ENCODE assay signal across 8 cellular contexts in the genomic region with DNA sequence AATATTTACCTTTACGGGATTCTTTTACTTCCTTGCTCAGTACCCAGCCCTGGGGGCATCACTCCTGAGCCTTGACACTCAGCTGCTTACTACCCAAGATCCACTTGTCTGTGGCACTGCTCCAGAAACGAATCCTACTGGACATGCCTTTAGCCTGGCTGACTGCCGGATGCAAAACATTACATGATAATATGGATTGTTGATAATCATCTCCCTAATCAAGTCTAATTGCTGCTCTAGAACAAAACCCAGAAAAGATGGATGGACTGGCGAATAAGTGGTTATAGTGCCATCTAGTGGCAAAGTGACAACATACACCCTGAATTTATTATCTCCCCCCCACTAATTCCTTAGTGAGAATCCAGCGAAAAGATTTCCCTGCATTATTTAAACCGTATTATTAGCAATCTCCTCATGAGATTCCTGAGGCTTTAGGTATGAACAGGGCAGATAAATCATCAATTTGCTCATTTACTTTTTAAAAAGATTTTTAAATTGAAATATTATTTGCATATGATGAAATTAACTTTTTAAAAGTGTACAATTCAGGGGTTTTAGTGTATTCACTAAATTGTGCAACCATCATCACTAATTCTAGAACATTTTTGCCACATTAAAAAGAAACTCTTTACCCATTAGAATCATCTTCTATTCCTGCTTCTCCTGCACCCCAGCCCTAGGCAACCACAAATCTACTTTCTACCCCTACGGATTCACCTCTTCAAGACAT.
A peak's percentile ranks its signal among the peaks of the same experiment; 100 is the strongest.
DNase-seq lines count a peak whose midpoint lies in the region; ATAC-seq, FAIRE-seq and TF ChIP-seq lines count a peak whose summit lies in the region.

No MANE protein-coding gene starts in this region.

- peak; percentile 94 for FAIRE-seq in GM19239 (lab: Jason Lieb, UNC)

- H3K4me3 ChIP-seq in WI38 (ENCODE audit: low read depth, low read length) = no peak overlapping the region

- ATAC-seq in HG03039 (IDR thresholded peaks at IDR 0.05; ENCODE audit: unreplicated experiment) = no peak
- ATAC-seq in GM21737 (IDR thresholded peaks at IDR 0.05; ENCODE audit: unreplicated experiment) = no peak

- no peak overlapping the region for H3K27ac ChIP-seq in C4-2B

- peak; percentile 89 for TF ChIP-seq CTCF in C4-2B (conservative IDR thresholded peaks at IDR 0.05)
- peak; percentile 35; the same call in 1 of the 2 replicates for TF ChIP-seq CTCF in WI38 (IDR thresholded peaks at IDR 0.05; ENCODE audit: low read depth, low read length)

- DNase-seq in GM19239 (ENCODE audit: insufficient read length, low spot score) (peak; percentile 75), NCI-H2171 (lab: John Stamatoyannopoulos, UW) (peak; percentile 38), glomerular endothelial cell (ENCODE audit: extremely low read depth, low read depth, low spot score) (peak; percentile 41), pulmonary artery endothelial cell (ENCODE audit: low read depth, low spot score) (peak; percentile 24)

Comparison
In these comparisons a context has a peak if more than half of its experiments do, and no peak if none do; other contexts are left out.
1. DNase-seq: peak in every context shown above with its lines; median percentile 75 in GM19239; 41 in glomerular endothelial cell; 38 in NCI-H2171; 24 in pulmonary artery endothelial cell.